ENCODE assay signal across 27 cellular contexts in the genomic region with DNA sequence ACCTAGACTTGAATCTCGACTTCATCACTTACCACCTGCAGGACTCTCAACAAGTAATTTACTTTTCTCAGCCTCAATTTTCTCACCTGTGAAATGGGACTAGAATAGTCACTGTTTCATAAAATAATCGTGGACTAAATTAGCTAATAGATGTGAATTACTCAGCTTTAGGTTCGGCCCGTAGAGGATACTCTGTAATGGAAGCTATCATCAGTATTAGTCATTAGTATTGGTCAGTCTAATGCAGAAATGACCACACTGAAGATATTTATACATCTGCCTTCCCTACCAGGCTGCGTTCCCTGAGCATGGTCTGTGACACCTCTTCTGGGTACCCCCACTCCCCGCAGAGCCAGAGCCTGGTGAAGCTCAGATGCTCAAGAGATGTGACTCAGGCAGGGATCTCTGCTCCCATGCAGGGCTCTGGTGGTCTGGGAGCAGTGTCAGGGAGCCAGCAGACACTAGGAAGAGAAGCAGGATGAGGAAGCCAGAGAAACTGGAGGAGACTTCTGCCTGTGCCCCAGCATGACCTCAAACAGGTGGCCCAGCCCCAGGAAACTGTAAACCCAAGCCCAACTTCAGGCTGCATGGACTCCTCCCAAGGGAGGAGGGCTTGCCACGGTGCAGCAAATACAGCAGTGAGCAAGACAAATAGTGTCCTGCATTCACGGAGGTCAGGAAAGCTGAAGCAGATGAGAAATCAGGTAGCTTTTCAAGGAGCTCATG.
DNase-seq lines count a peak whose midpoint lies in the region; ATAC-seq and TF ChIP-seq lines count a peak whose summit lies in the region.
"Had no signal": no experiment of that assay in that cellular context is flagged by ENCODE, and none has a peak within 500 bp of the region (broad histone marks: within the 10 kb centered on the region; RNA-seq: fewer than 3 reads in every experiment).

No MANE protein-coding gene starts in this region.

- intact Hi-C loops in right lobe of liver (cut with DNase I): no loop called here
- intact Hi-C loops in left ventricle myocardium superior (cut with micrococcal nuclease): no loop called here

- no peak overlapping the region for H2BK12ac ChIP-seq in neuronal stem cell (ENCODE audit: low read length)

- H3K36me3 ChIP-seq in KMS-11 (ENCODE audit: insufficient read depth) (no peaks in the 10 kb centered on the region), SJCRH30 (no peaks in the 10 kb centered on the region), neuronal stem cell (replicated peaks in 1 of 2; ENCODE audit: control insufficient read depth in 2 of 2, insufficient read depth in 2 of 2, low read length in 2 of 2) (no peaks in the 10 kb centered on the region), right lobe of liver (no peaks in the 10 kb centered on the region)
- H3K36me3 ChIP-seq: BE2C, HAP-1, SJSA1 had no signal

- no peak overlapping the region for H3K27ac ChIP-seq in KMS-11
- H3K27ac ChIP-seq in SJCRH30: no peak overlapping the region
- no peak overlapping the region for H3K27ac ChIP-seq in neuronal stem cell (replicated peaks; ENCODE audit: low read length)
- no peak overlapping the region for H3K27ac ChIP-seq in right lobe of liver
- H3K27ac ChIP-seq: SJSA1 had no signal

- no peak overlapping the region for H3K4me3 ChIP-seq in KMS-11 (IDR thresholded peaks at IDR 0.05; ENCODE audit: insufficient read depth, low read depth, low read length)
- no peak overlapping the region for H3K4me3 ChIP-seq in SJCRH30
- H3K4me3 ChIP-seq in neuronal stem cell (ENCODE audit: low read length in 2 of 2): no peak overlapping the region
- no peak overlapping the region for H3K4me3 ChIP-seq in right lobe of liver
- H3K4me3 ChIP-seq: GM23338, HAP-1, SJSA1 had no signal

- H3K18ac ChIP-seq in neuronal stem cell (ENCODE audit: low read length): peak overlapping the region; percentile 9

- ATAC-seq in HG02852 (IDR thresholded peaks at IDR 0.05; ENCODE audit: unreplicated experiment): no peak
- no peak for ATAC-seq in right lobe of liver
- ATAC-seq in left ventricle myocardium superior: no peak
- ATAC-seq: GM23338, PC-3, Right ventricle myocardium inferior had no signal

- H3K27me3 ChIP-seq in KMS-11 (ENCODE audit: insufficient read depth, low read depth) (no peaks in the 10 kb centered on the region), SJCRH30 (no peaks in the 10 kb centered on the region), neuronal stem cell (ENCODE audit: control insufficient read depth in 3 of 3, insufficient read depth in 3 of 3, low read depth in 1 of 3, low read length in 3 of 3) (peaks cover 0 to 32% (median 2%) of the 10 kb centered on the region in 3 experiments), right lobe of liver (no peaks in the 10 kb centered on the region)
- H3K27me3 ChIP-seq: BE2C, SJSA1 had no signal

- no peaks in the 10 kb centered on the region for H4K20me1 ChIP-seq in KMS-11 (ENCODE audit: insufficient read depth)

- TF ChIP-seq CTCF in KMS-11 (conservative IDR thresholded peaks at IDR 0.05; ENCODE audit: low read depth, low read length) (no peak), right lobe of liver (IDR thresholded peaks at IDR 0.05) (no peak)

- H3K79me2 ChIP-seq in KMS-11 (ENCODE audit: insufficient read depth, low read depth): no peaks in the 10 kb centered on the region

- H2BK120ac ChIP-seq in neuronal stem cell (ENCODE audit: low read depth, low read length): no peak overlapping the region

- no peak overlapping the region for H4K91ac ChIP-seq in neuronal stem cell (ENCODE audit: low read depth, low read length, poor library complexity)

- H3K79me1 ChIP-seq in neuronal stem cell (ENCODE audit: low read depth, low read length): no peaks in the 10 kb centered on the region

- peaks cover 77% of the 10 kb centered on the region for H3K4me1 ChIP-seq in KMS-11 (ENCODE audit: low read depth, poor library complexity, severe bottlenecking)
- peaks cover 34% of the 10 kb centered on the region for H3K4me1 ChIP-seq in SJCRH30
- H3K4me1 ChIP-seq in neuronal stem cell (ENCODE audit: control insufficient read depth in 2 of 2, insufficient read depth in 1 of 2, low read depth in 1 of 2, low read length in 2 of 2): peaks cover 3 to 10% of the 10 kb centered on the region in 2 donors
- H3K4me1 ChIP-seq in right lobe of liver: peaks cover 0 to 5% (median 2%) of the 10 kb centered on the region in 4 donors
- H3K4me1 ChIP-seq: BE2C, HAP-1, SJSA1 had no signal

- no peak overlapping the region for H3K23ac ChIP-seq in neuronal stem cell (ENCODE audit: low read depth, low read length, poor library complexity)

- no peak overlapping the region for H2BK15ac ChIP-seq in neuronal stem cell (ENCODE audit: low read length)

- peak; percentile 17 for DNase-seq in DMS153 (lab: John Stamatoyannopoulos, UW)
- DNase-seq in DMS153 treated with DMSO at 0.1 percent for 48 hours (lab: John Stamatoyannopoulos, UW; ENCODE audit: unreplicated experiment): no peak
- peak; percentile 79 to 92 for DNase-seq in SJCRH30
- no peak for DNase-seq in neuronal stem cell (ENCODE audit: low spot score)
- no peak for DNase-seq in right lobe of liver
- no peak for DNase-seq in left ventricle myocardium superior
- DNase-seq: 8988T; ACHN; BE2C; CD4-positive, CD25-positive, alpha-beta regulatory T cell; DMS79 treated with DMSO at 0.1 percent for 48 hours; GF-D8; MV-4-11; NCI-H1105 treated with DMSO at 0.1 percent for 48 hours; NCI-H146; NCI-H1930; NCI-H226; NCI-H510A; NK-92 treated with Interleukin-12 subunit alpha and Interleukin-12 subunit beta, amount 100 ng/mL, for 24 hours; PC-3; T-helper 2 cell had no signal

- H3K9me3 ChIP-seq in SJCRH30 (replicated peaks): no peaks in the 10 kb centered on the region
- H3K9me3 ChIP-seq in neuronal stem cell (replicated peaks in 1 of 2; ENCODE audit: control insufficient read depth in 2 of 2, insufficient read depth in 1 of 2, low read depth in 1 of 2, low read length in 2 of 2): peaks cover 0 to 7% of the 10 kb centered on the region in 2 donors
- H3K9me3 ChIP-seq in right lobe of liver: no peaks in the 10 kb centered on the region
- H3K9me3 ChIP-seq: BE2C, HAP-1, SJSA1 had no signal

- no peak overlapping the region for H2AK5ac ChIP-seq in neuronal stem cell (ENCODE audit: low read depth, low read length)

- H4K8ac ChIP-seq in neuronal stem cell (ENCODE audit: low read depth, low read length): no peak overlapping the region

- WGBS in neuronal stem cell (ENCODE audit: extremely low coverage in 2 of 2, insufficient read length in 2 of 2, insufficient replicate concordance in 1 of 2), 2 donors: no CpG with 5 or more reads among the region's 8 CpGs
- 68% methylated on average over 8 of the region's 8 CpGs for WGBS in right lobe of liver (ENCODE audit: insufficient coverage, low coverage, low lambda C conversion rate, missing lambda C conversion rate)

- peak overlapping the region; percentile 30; the same call in 1 of the 2 replicates for H3K4me2 ChIP-seq in KMS-11
- H3K4me2 ChIP-seq in neuronal stem cell (ENCODE audit: insufficient read depth, low read length, poor library complexity, severe bottlenecking): no peak overlapping the region
- H3K4me2 ChIP-seq: GM23338 had no signal

- H2AFZ ChIP-seq in KMS-11 (ENCODE audit: low read depth): peak overlapping the region; percentile 8; the same call in 1 of the 2 replicates
- no peak overlapping the region for H2AFZ ChIP-seq in neuronal stem cell (ENCODE audit: low read length)
- H2AFZ ChIP-seq: GM23338 had no signal

- H3K9ac ChIP-seq in KMS-11 (no peak overlapping the region), neuronal stem cell (ENCODE audit: low read depth, low read length, poor library complexity) (no peak overlapping the region)

- no peak overlapping the region for H3K14ac ChIP-seq in neuronal stem cell (ENCODE audit: low read length)

- no peak overlapping the region for H3K4ac ChIP-seq in neuronal stem cell (ENCODE audit: low read length)

- no peak overlapping the region for H2BK5ac ChIP-seq in neuronal stem cell (ENCODE audit: low read length)

- TF ChIP-seq POLR2A in right lobe of liver (IDR thresholded peaks at IDR 0.05): no peak

Comparison
In these comparisons a context has a peak if more than half of its experiments do, and no peak if none do; other contexts are left out.
1. DNase-seq: peak in DMS153 (single experiment) and SJCRH30 (2 of 2); none in DMS153 treated with DMSO at 0.1 percent for 48 hours (single experiment), neuronal stem cell (single experiment), right lobe of liver (0 of 3) and left ventricle myocardium superior (single experiment).